In genomic region chr17:49443862-49444261, GRCh38 we compare ENCODE assay signal across 1 cellular context.
TF ChIP-seq lines count a peak whose summit lies in the region.

No MANE protein-coding gene starts in this region.

TF ChIP-seq in SK-N-SH, 30 proteins besides CTCF, POLR2A, EP300 and RAD21 (continued from another document):
- TF ChIP-seq REST (IDR thresholded peaks at IDR 0.05; ENCODE audit: low read depth, low read length) (peak; percentile 66; the same call in 1 of the 2 replicates), NFIC (IDR thresholded peaks at IDR 0.05; ENCODE audit: borderline replicate concordance) (peak; percentile 85), TAF1 (IDR thresholded peaks at IDR 0.05; ENCODE audit: borderline replicate concordance, low read depth, low read length) (no peak), EZH2phosphoT487 (IDR thresholded peaks at IDR 0.05; ENCODE audit: borderline replicate concordance, low read depth) (no peak), NRF1 (IDR thresholded peaks at IDR 0.05; ENCODE audit: low read depth, low read length) (no peak), FOSL2 (IDR thresholded peaks at IDR 0.05; ENCODE audit: borderline replicate concordance, low read depth) (peak; percentile 76), SIN3A (IDR thresholded peaks at IDR 0.05; ENCODE audit: borderline replicate concordance, low read depth, low read length) (peak; percentile 45; the same call in 1 of the 2 replicates), SMC3 (IDR thresholded peaks at IDR 0.05; ENCODE audit: low read depth, low read length) (no peak), MEF2A (IDR thresholded peaks at IDR 0.05; ENCODE audit: borderline replicate concordance, low read depth) (no peak), FOXM1 (IDR thresholded peaks at IDR 0.05; ENCODE audit: low read depth) (no peak), FOXJ3 (CRISPR knock-in tag; IDR thresholded peaks at IDR 0.05) (no peak), RFX5 (IDR thresholded peaks at IDR 0.05; ENCODE audit: low read length) (no peak), MAX (IDR thresholded peaks at IDR 0.05; ENCODE audit: low read depth) (peak; percentile 87), RCOR1 (IDR thresholded peaks at IDR 0.05; ENCODE audit: low read length) (no peak), JUND (IDR thresholded peaks at IDR 0.05) (no peak; the same call in 1 of the 2 replicates)
- TF ChIP-seq, protein P1, sequence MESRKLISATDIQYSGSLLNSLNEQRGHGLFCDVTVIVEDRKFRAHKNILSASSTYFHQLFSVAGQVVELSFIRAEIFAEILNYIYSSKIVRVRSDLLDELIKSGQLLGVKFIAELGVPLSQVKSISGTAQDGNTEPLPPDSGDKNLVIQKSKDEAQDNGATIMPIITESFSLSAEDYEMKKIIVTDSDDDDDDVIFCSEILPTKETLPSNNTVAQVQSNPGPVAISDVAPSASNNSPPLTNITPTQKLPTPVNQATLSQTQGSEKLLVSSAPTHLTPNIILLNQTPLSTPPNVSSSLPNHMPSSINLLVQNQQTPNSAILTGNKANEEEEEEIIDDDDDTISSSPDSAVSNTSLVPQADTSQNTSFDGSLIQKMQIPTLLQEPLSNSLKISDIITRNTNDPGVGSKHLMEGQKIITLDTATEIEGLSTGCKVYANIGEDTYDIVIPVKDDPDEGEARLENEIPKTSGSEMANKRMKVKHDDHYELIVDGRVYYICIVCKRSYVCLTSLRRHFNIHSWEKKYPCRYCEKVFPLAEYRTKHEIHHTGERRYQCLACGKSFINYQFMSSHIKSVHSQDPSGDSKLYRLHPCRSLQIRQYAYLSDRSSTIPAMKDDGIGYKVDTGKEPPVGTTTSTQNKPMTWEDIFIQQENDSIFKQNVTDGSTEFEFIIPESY (IDR thresholded peaks at IDR 0.05; ENCODE audit: borderline replicate concordance, low read depth): 0 out of 2 replicates have a peak, but pooled peaks have one; percentile 34
- TF ChIP-seq, protein P2, sequence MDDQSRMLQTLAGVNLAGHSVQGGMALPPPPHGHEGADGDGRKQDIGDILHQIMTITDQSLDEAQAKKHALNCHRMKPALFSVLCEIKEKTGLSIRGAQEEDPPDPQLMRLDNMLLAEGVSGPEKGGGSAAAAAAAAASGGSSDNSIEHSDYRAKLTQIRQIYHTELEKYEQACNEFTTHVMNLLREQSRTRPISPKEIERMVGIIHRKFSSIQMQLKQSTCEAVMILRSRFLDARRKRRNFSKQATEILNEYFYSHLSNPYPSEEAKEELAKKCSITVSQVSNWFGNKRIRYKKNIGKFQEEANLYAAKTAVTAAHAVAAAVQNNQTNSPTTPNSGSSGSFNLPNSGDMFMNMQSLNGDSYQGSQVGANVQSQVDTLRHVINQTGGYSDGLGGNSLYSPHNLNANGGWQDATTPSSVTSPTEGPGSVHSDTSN (IDR thresholded peaks at IDR 0.05): peak; percentile 78
- TF ChIP-seq, protein P3, sequence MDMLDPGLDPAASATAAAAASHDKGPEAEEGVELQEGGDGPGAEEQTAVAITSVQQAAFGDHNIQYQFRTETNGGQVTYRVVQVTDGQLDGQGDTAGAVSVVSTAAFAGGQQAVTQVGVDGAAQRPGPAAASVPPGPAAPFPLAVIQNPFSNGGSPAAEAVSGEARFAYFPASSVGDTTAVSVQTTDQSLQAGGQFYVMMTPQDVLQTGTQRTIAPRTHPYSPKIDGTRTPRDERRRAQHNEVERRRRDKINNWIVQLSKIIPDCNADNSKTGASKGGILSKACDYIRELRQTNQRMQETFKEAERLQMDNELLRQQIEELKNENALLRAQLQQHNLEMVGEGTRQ (IDR thresholded peaks at IDR 0.05; ENCODE audit: borderline replicate concordance, low read depth, low read length): no peak
TF ChIP-seq in SK-N-SH: peak in this region for 9.
